ENCODE assay signal across 8 cellular contexts in genomic region chr5:119397518-119398380, GRCh38. TPM values are rescaled to one million over a fixed set of nuclear protein-coding genes. Genes with fewer than 3 reads are reported as not detected.
A peak's percentile ranks its signal among the peaks of the same experiment; 100 is the strongest.
DNase-seq lines count a peak whose midpoint lies in the region; ATAC-seq and TF ChIP-seq lines count a peak whose summit lies in the region.

No MANE protein-coding gene starts in this region.

- H3K9me3 ChIP-seq in CD4-positive, alpha-beta memory T cell (ENCODE audit: control insufficient read depth in 1 of 2, low read length in 2 of 2), result no peaks in the 10 kb centered on the region

- H3K36me3 ChIP-seq in CD4-positive, alpha-beta memory T cell (ENCODE audit: insufficient read depth, low read length), result peaks cover 14% of the 10 kb centered on the region

- peaks cover 49% of the 10 kb centered on the region for H3K4me1 ChIP-seq in CD4-positive, alpha-beta memory T cell (ENCODE audit: insufficient read depth, low read length)

- peak in 1 of 5 donors; percentile 48 for DNase-seq in CD4-positive, alpha-beta memory T cell
- DNase-seq in osteocyte (ENCODE audit: extremely low spot score, unreplicated experiment), result no peak
- DNase-seq in GM10248 (ENCODE audit: extremely low spot score), result no peak
- DNase-seq in T-helper 9 cell, result no peak
- no peak for DNase-seq in DMS114 treated with DMSO at 0.1 percent for 48 hours (lab: John Stamatoyannopoulos, UW; ENCODE audit: unreplicated experiment)

- H3K4me1 Mint-ChIP-seq in CD4-positive, alpha-beta memory T cell, result peaks cover 46 to 62% (median 54%) of the 10 kb centered on the region in 4 donors
- peaks cover 81% of the 10 kb centered on the region for H3K4me1 Mint-ChIP-seq in activated naive CD4-positive, alpha-beta T cell treated with anti-CD3 and anti-CD28 coated beads, Interleukin-2, amount 50 U/mL, for 24 hours
- H3K4me1 Mint-ChIP-seq in osteocyte (ENCODE audit: unreplicated experiment), result peaks cover 56% of the 10 kb centered on the region

- peak overlapping the region; percentile 15 to 91 (median 69) for H3K27ac Mint-ChIP-seq in CD4-positive, alpha-beta memory T cell
- peak overlapping the region; percentile 97 for H3K27ac Mint-ChIP-seq in activated naive CD4-positive, alpha-beta T cell treated with anti-CD3 and anti-CD28 coated beads, Interleukin-2, amount 50 U/mL, for 24 hours
- peak overlapping the region; percentile 88 for H3K27ac Mint-ChIP-seq in osteocyte (ENCODE audit: unreplicated experiment)

- POLR2A ChIA-PET in CD4-positive, alpha-beta memory T cell (lab: Charles Lee; ENCODE audit: partially characterized antibody), result interaction anchor here (0.7 kb wide), 1 partner anchor 60 kb away, joined by 3 read pairs; no protein-coding TSS in a partner anchor
- POLR2A ChIA-PET in GM10248 (lab: Yijun Ruan, JAX), result interaction anchor here (1.0 kb wide), 1 partner anchor 34 kb away, joined by 3 read pairs; no protein-coding TSS in a partner anchor

- peak; percentile 54 for ATAC-seq in GM19372 (IDR thresholded peaks at IDR 0.05; ENCODE audit: low read depth, unreplicated experiment)
- peak; percentile 43 for ATAC-seq in HG03342 (IDR thresholded peaks at IDR 0.05; ENCODE audit: unreplicated experiment)

- no peaks in the 10 kb centered on the region for H3K27me3 ChIP-seq in CD4-positive, alpha-beta memory T cell (ENCODE audit: insufficient read depth, low read length)

- peaks cover 0 to 4% (median 0%) of the 10 kb centered on the region in 8 donors for H3K9me3 Mint-ChIP-seq in CD4-positive, alpha-beta memory T cell
- no peaks in the 10 kb centered on the region for H3K9me3 Mint-ChIP-seq in activated naive CD4-positive, alpha-beta T cell treated with anti-CD3 and anti-CD28 coated beads, Interleukin-2, amount 50 U/mL, for 24 hours
- no peaks in the 10 kb centered on the region for H3K9me3 Mint-ChIP-seq in osteocyte (ENCODE audit: unreplicated experiment)

- no peaks in the 10 kb centered on the region for H3K27me3 Mint-ChIP-seq in CD4-positive, alpha-beta memory T cell
- no peaks in the 10 kb centered on the region for H3K27me3 Mint-ChIP-seq in activated naive CD4-positive, alpha-beta T cell treated with anti-CD3 and anti-CD28 coated beads, Interleukin-2, amount 50 U/mL, for 24 hours
- no peaks in the 10 kb centered on the region for H3K27me3 Mint-ChIP-seq in osteocyte (ENCODE audit: unreplicated experiment)

- intact Hi-C loops in CD4-positive, alpha-beta memory T cell (cut with micrococcal nuclease), result loop anchor here (2.0 to 5.0 kb wide), 2 partner anchors 15 to 40 kb away; partner anchors contain the start of gene TNFAIP8

- H3K4me3 ChIP-seq in CD4-positive, alpha-beta memory T cell (ENCODE audit: low read length in 2 of 2), result no peak overlapping the region

- peaks cover 24 to 33% of the 10 kb centered on the region in 2 donors for H3K36me3 Mint-ChIP-seq in CD4-positive, alpha-beta memory T cell
- peaks cover 29% of the 10 kb centered on the region for H3K36me3 Mint-ChIP-seq in activated naive CD4-positive, alpha-beta T cell treated with anti-CD3 and anti-CD28 coated beads, Interleukin-2, amount 50 U/mL, for 24 hours
- peaks cover 3% of the 10 kb centered on the region for H3K36me3 Mint-ChIP-seq in osteocyte (ENCODE audit: unreplicated experiment)

- no peak overlapping the region for H3K27ac ChIP-seq in CD4-positive, alpha-beta memory T cell (ENCODE audit: low read depth, low read length)

- peak overlapping the region in 4 of 8 donors; percentile 3 to 76 (median 19) for H3K4me3 Mint-ChIP-seq in CD4-positive, alpha-beta memory T cell
- peak overlapping the region; percentile 63 for H3K4me3 Mint-ChIP-seq in activated naive CD4-positive, alpha-beta T cell treated with anti-CD3 and anti-CD28 coated beads, Interleukin-2, amount 50 U/mL, for 24 hours
- H3K4me3 Mint-ChIP-seq in osteocyte (ENCODE audit: unreplicated experiment), result peak overlapping the region; percentile 52

- no peak for TF ChIP-seq CTCF in osteocyte (IDR thresholded peaks at IDR 0.05)
- no peak for TF ChIP-seq CTCF in GM10248 (IDR thresholded peaks at IDR 0.05; ENCODE audit: control extremely low read depth, extremely low read depth, low read depth, missing control alignments)

- CTCF ChIA-PET in CD4-positive, alpha-beta memory T cell (lab: Charles Lee; ENCODE audit: partially characterized antibody), result interaction anchor here (1.9 to 3.1 kb wide), 2 partner anchors 14 to 82 kb away, joined by 6 to 17 read pairs; no protein-coding TSS in a partner anchor
- CTCF ChIA-PET in GM10248 (lab: Yijun Ruan, JAX), result interaction anchor here (1.0 to 6.3 kb wide), 7 partner anchors 11 to 410 kb away, joined by 3 to 60 read pairs (median 3); partner anchors contain the start of genes DTWD2 and TNFAIP8

RNA-seq across cellular contexts. Expression of gene TNFAIP8, which starts 41.9 kb away (rescaled TPM):
- total RNA-seq in CD4-positive, alpha-beta memory T cell, result 100 to 1,000 TPM; 167 to 176 TPM
- polyA plus RNA-seq in CD4-positive, alpha-beta memory T cell, result 100 to 1,000 TPM; 277 to 423 TPM
- 13.3 and 14.0 TPM in 2 replicates for total RNA-seq in osteocyte

RNA-seq across cellular contexts. Expression of gene HSD17B4, which starts 54.5 kb away (rescaled TPM):
- total RNA-seq in CD4-positive, alpha-beta memory T cell, result 10 to 100 TPM; 60.2 to 79.1 TPM
- polyA plus RNA-seq in CD4-positive, alpha-beta memory T cell, result 10 to 100 TPM; 52.8 to 73.4 TPM
- 100 and 127 TPM in 2 replicates for total RNA-seq in osteocyte

Comparison
In these comparisons a context has a peak if more than half of its experiments do, and no peak if none do; other contexts are left out.
1. RNA of gene TNFAIP8, which starts 41.9 kb away (total RNA-seq): 167 to 176 TPM in CD4-positive, alpha-beta memory T cell; 13.3 to 14.0 TPM in osteocyte; every median in the first group is over 10 times any median in the second.
2. Peak in every context shown above with its lines, with median percentiles within 50 percentile points of each other: H3K27ac Mint-ChIP-seq.